In the genomic region with DNA sequence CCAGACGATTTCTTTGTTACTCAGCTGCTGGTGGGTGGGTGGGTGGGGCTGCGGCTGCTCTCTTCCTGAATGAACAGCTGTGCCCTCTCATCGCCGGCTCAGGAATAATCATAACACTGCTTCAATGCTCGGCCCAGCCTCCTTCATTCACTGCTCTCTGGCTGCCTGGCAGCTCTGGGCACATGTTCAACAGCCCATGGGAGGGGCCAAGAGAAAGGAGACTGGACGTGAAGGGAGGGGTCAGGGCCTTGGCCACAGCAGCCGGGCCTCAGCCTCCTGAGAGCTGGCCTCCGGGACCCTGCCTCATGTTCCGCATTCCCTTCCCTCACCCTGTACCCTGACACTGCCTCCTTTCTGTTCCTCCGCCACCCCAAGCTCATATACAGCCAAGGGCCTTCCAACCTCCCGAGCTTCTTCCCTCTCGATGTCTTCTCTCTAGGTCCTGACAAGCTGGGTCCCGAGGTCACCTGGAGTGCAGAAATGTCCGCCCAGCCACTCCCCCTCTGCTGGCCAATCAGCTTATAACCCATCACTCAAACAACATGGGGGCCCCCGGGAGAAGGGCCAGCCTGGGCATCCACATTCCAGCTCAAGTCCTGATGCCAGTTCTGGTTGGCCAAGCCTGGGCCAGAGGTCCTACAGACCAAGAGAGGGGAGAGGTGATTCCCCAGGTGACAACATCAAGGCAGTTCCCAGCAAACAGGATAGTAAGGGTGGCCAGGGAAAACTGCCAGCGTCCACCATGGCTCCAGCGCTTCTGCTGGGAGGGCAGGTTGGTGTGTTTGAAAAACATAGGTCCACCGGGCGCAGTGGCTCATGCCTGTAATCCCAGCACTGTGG, we compare ENCODE assay signal across 10 cellular contexts. TPM values are rescaled to one million over a fixed set of nuclear protein-coding genes. Genes with fewer than 3 reads are reported as not detected.
DNase-seq lines count a peak whose midpoint lies in the region; ATAC-seq and TF ChIP-seq lines count a peak whose summit lies in the region.
"Had no signal": no experiment of that assay in that cellular context is flagged by ENCODE, and none has a peak within 500 bp of the region (broad histone marks: within the 10 kb centered on the region; RNA-seq: fewer than 3 reads in every experiment).

No MANE protein-coding gene starts in this region.

- no peaks in the 10 kb centered on the region for H3K9me3 ChIP-seq in body of pancreas
- H3K9me3 ChIP-seq: neutrophil had no signal

- peak overlapping the region; percentile 66 for H3K27ac Mint-ChIP-seq in type B pancreatic cell

- no peak overlapping the region for H3K4me3 ChIP-seq in body of pancreas

- H3K4me1 ChIP-seq in body of pancreas: peaks cover 40% of the 10 kb centered on the region

- peaks cover 5% of the 10 kb centered on the region for H3K27me3 Mint-ChIP-seq in type B pancreatic cell

- H3K36me3 Mint-ChIP-seq in type B pancreatic cell: no peaks in the 10 kb centered on the region

- intact Hi-C loops in body of pancreas (cut with DNase I): no loop called here

- no peaks in the 10 kb centered on the region for H3K9me3 Mint-ChIP-seq in type B pancreatic cell

- no peaks in the 10 kb centered on the region for H3K27me3 ChIP-seq in body of pancreas

- TF ChIP-seq CTCF in body of pancreas (IDR thresholded peaks at IDR 0.05): no peak
- TF ChIP-seq CTCF in type B pancreatic cell (conservative IDR thresholded peaks at IDR 0.05): no peak

- WGBS in body of pancreas, 2 donors: 41 to 62% methylated on average over 14 to 19 of the region's 19 CpGs

- TF ChIP-seq POLR2A in body of pancreas (IDR thresholded peaks at IDR 0.05): no peak

- DNase-seq in stimulated activated CD4-positive, alpha-beta T cell treated with anti-CD3 and anti-CD28 coated beads, Interleukin-15, amount 100 ng/mL, for 24 hours: peak; percentile 35
- no peak for DNase-seq in stimulated activated CD4-positive, alpha-beta T cell treated with anti-CD3 and anti-CD28 coated beads, Interleukin-12 subunit alpha, Interleukin-12 subunit beta, amount 100 ng/mL, for 4 hours
- DNase-seq in body of pancreas (peak; percentile 61 to 79 (median 77)), left lobe of liver (ENCODE audit: low spot score) (peak; percentile 89), type B pancreatic cell (ENCODE audit: extremely low spot score, unreplicated experiment) (no peak), SIG-M5 (lab: John Stamatoyannopoulos, UW) (no peak), SKM-1 treated with dmso at 0.1 percent for 144 hours (lab: John Stamatoyannopoulos, UW; ENCODE audit: unreplicated experiment) (no peak)

- no peaks in the 10 kb centered on the region for H3K36me3 ChIP-seq in body of pancreas (replicated peaks in 1 of 2; ENCODE audit: insufficient read depth in 1 of 2, low read depth in 2 of 2)
- H3K36me3 ChIP-seq: neutrophil had no signal

- H3K4me3 Mint-ChIP-seq in type B pancreatic cell: peak overlapping the region; percentile 17

- peak overlapping the region in 2 of 4 donors; percentile 5 to 63 for H3K27ac ChIP-seq in body of pancreas
- H3K27ac ChIP-seq: neutrophil, VCaP had no signal

- ATAC-seq in body of pancreas: peak; percentile 49
- peak; percentile 83 for ATAC-seq in left lobe of liver
- no peak for ATAC-seq in GM18868 (IDR thresholded peaks at IDR 0.05; ENCODE audit: unreplicated experiment)

- peaks cover 26% of the 10 kb centered on the region for H3K4me1 Mint-ChIP-seq in type B pancreatic cell (ENCODE audit: unreplicated experiment)

RNA-seq across cellular contexts. Expression of gene CSDC2, which starts 3.2 kb away (rescaled TPM):
- total RNA-seq in body of pancreas (10 to 100 TPM; 30.0 to 42.8 TPM), left lobe of liver (0.88 TPM), type B pancreatic cell (ENCODE audit: low replicate concordance) (0.12 and 1.8 TPM in 2 replicates)

RNA-seq across cellular contexts. Expression of gene POLR3H, which starts 13.4 kb away (rescaled TPM):
- total RNA-seq in body of pancreas (10 to 100 TPM; 18.9 to 24.7 TPM), left lobe of liver (22.5 TPM), type B pancreatic cell (ENCODE audit: low replicate concordance) (40.1 and 46.6 TPM in 2 replicates)

RNA-seq across cellular contexts. Expression of gene PMM1, which starts 32.0 kb away (rescaled TPM):
- total RNA-seq in body of pancreas: 10 to 100 TPM; 49.3 to 54.1 TPM
- 51.8 TPM for total RNA-seq in left lobe of liver
- total RNA-seq in type B pancreatic cell (ENCODE audit: low replicate concordance): 33.5 and 35.5 TPM in 2 replicates

Comparison
In these comparisons a context has a peak if more than half of its experiments do, and no peak if none do; other contexts are left out.
1. DNase-seq: peak in stimulated activated CD4-positive, alpha-beta T cell treated with anti-CD3 and anti-CD28 coated beads, Interleukin-15, amount 100 ng/mL, for 24 hours (single experiment), body of pancreas (4 of 4) and left lobe of liver (single experiment); none in stimulated activated CD4-positive, alpha-beta T cell treated with anti-CD3 and anti-CD28 coated beads, Interleukin-12 subunit alpha, Interleukin-12 subunit beta, amount 100 ng/mL, for 4 hours (single experiment), type B pancreatic cell (single experiment), SIG-M5 (single experiment) and SKM-1 treated with dmso at 0.1 percent for 144 hours (single experiment).
2. RNA of gene CSDC2, which starts 3.2 kb away (total RNA-seq): 30.0 to 42.8 TPM in body of pancreas; 0.12 to 1.8 TPM in type B pancreatic cell and 0.88 TPM in left lobe of liver (single experiment); every median in the first group is over 10 times any median in the second.